1 cellular context compared by ENCODE assay signal in the genomic region with DNA sequence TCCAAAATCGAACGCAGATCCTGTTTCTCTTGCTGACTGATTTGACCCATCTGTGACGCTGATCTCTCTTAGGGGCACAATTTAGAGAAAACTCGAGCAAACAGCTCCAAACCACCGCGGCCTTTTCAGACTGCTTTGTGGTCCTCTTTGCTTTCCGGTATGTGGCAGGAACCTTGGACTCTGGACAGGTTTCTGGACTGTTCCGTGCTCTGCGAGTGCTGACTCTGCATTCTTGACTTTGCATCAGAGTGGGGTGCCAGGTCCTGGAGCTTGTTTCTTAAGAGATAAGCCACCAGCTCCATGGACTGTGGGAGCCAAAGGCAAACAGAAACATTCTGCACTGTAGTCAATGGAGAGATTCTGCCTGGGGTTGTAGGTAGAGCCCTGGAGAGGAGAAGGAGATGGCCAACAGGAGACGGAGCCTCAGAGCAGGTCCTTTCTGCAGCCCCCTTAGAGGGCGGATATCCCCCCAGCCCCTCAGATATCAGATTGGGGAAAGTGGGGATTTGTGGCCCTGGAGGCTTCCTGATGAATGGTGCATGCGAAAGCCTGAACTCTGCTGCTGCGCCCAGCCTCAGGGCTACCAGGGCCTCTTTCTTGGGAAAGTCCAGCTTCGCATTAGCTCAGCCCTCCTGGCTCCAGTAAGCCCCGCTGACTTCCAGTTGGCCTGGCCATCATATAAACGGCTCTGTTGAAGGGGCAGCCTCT.
TF ChIP-seq lines count a peak whose summit lies in the region.

No MANE protein-coding gene starts in this region.

TF ChIP-seq in HepG2, 621 proteins besides CTCF, POLR2A, EP300 and RAD21 (continued from another document and continues in another):
- no peak for TF ChIP-seq PBX2 (CRISPR knock-in tag; IDR thresholded peaks at IDR 0.05)
- TF ChIP-seq ZNF788 (CRISPR knock-in tag; IDR thresholded peaks at IDR 0.05; ENCODE audit: borderline replicate concordance), result peak; percentile 48; the same call in 1 of the 2 replicates
- no peak for TF ChIP-seq ZNF530 (CRISPR knock-in tag; IDR thresholded peaks at IDR 0.05; ENCODE audit: low read depth)
- TF ChIP-seq CREB1 (IDR thresholded peaks at IDR 0.05), result no peak
- no peak; the same call in 1 of the 2 replicates for TF ChIP-seq CREB1 (CRISPR knock-in tag; IDR thresholded peaks at IDR 0.05)
- TF ChIP-seq GLI4 (CRISPR knock-in tag; IDR thresholded peaks at IDR 0.05; ENCODE audit: borderline replicate concordance), result 0 out of 2 replicates have a peak, but pooled peaks have one; percentile 35
- peak; percentile 26; the same call in 1 of the 2 replicates for TF ChIP-seq ZNF747 (CRISPR knock-in tag; IDR thresholded peaks at IDR 0.05; ENCODE audit: borderline replicate concordance)
- peak; percentile 70 for TF ChIP-seq TCF7 (IDR thresholded peaks at IDR 0.05; ENCODE audit: low read depth)
- no peak for TF ChIP-seq LCORL (IDR thresholded peaks at IDR 0.05)
- TF ChIP-seq LCORL (CRISPR knock-in tag; IDR thresholded peaks at IDR 0.05), result peak; percentile 84
- no peak for TF ChIP-seq SOX6 (IDR thresholded peaks at IDR 0.05)
- peak; percentile 82 for TF ChIP-seq SOX6 (CRISPR knock-in tag; IDR thresholded peaks at IDR 0.05)
- TF ChIP-seq JDP2 (CRISPR knock-in tag; IDR thresholded peaks at IDR 0.05; ENCODE audit: borderline replicate concordance), result no peak
- no peak for TF ChIP-seq ZNF225 (CRISPR knock-in tag; IDR thresholded peaks at IDR 0.05)
- TF ChIP-seq ZNF790 (CRISPR knock-in tag; IDR thresholded peaks at IDR 0.05; ENCODE audit: borderline replicate concordance), result peak; percentile 72; the same call in 1 of the 2 replicates
- TF ChIP-seq, protein P1, sequence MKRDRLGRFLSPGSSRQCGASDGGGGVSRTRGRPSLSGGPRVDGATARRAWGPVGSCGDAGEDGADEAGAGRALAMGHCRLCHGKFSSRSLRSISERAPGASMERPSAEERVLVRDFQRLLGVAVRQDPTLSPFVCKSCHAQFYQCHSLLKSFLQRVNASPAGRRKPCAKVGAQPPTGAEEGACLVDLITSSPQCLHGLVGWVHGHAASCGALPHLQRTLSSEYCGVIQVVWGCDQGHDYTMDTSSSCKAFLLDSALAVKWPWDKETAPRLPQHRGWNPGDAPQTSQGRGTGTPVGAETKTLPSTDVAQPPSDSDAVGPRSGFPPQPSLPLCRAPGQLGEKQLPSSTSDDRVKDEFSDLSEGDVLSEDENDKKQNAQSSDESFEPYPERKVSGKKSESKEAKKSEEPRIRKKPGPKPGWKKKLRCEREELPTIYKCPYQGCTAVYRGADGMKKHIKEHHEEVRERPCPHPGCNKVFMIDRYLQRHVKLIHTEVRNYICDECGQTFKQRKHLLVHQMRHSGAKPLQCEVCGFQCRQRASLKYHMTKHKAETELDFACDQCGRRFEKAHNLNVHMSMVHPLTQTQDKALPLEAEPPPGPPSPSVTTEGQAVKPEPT (CRISPR knock-in tag; IDR thresholded peaks at IDR 0.05; ENCODE audit: low read depth), result no peak
- TF ChIP-seq KLF11 (CRISPR knock-in tag; IDR thresholded peaks at IDR 0.05), result peak; percentile 57; the same call in 1 of the 2 replicates
- TF ChIP-seq ZNF644 (CRISPR knock-in tag; IDR thresholded peaks at IDR 0.05; ENCODE audit: low read depth), result 0 out of 2 replicates have a peak, but pooled peaks have one; percentile 12
- 0 out of 2 replicates have a peak, but pooled peaks have one; percentile 49 for TF ChIP-seq ZNF230 (CRISPR knock-in tag; IDR thresholded peaks at IDR 0.05)
- no peak for TF ChIP-seq ZNF253 (CRISPR knock-in tag; IDR thresholded peaks at IDR 0.05; ENCODE audit: borderline replicate concordance)
- TF ChIP-seq WIZ (CRISPR knock-in tag; IDR thresholded peaks at IDR 0.05), result no peak
- peak; percentile 81; the same call in 1 of the 2 replicates for TF ChIP-seq TBX2 (CRISPR knock-in tag; IDR thresholded peaks at IDR 0.05; ENCODE audit: borderline replicate concordance)
- peak; percentile 40; the same call in 1 of the 2 replicates for TF ChIP-seq KAT7 (CRISPR knock-in tag; IDR thresholded peaks at IDR 0.05; ENCODE audit: borderline replicate concordance)
- TF ChIP-seq ARNTL (CRISPR knock-in tag; IDR thresholded peaks at IDR 0.05), result peak; percentile 73
- TF ChIP-seq ZNF317 (CRISPR knock-in tag; IDR thresholded peaks at IDR 0.05), result peak; percentile 25; the same call in 1 of the 2 replicates
- no peak for TF ChIP-seq ATF3 (CRISPR knock-in tag; IDR thresholded peaks at IDR 0.05)
- 0 out of 2 replicates have a peak, but pooled peaks have one; percentile 62 for TF ChIP-seq ZNF878 (CRISPR knock-in tag; IDR thresholded peaks at IDR 0.05)
- TF ChIP-seq ZNF773 (CRISPR knock-in tag; IDR thresholded peaks at IDR 0.05; ENCODE audit: borderline replicate concordance), result no peak
- TF ChIP-seq, protein P2, sequence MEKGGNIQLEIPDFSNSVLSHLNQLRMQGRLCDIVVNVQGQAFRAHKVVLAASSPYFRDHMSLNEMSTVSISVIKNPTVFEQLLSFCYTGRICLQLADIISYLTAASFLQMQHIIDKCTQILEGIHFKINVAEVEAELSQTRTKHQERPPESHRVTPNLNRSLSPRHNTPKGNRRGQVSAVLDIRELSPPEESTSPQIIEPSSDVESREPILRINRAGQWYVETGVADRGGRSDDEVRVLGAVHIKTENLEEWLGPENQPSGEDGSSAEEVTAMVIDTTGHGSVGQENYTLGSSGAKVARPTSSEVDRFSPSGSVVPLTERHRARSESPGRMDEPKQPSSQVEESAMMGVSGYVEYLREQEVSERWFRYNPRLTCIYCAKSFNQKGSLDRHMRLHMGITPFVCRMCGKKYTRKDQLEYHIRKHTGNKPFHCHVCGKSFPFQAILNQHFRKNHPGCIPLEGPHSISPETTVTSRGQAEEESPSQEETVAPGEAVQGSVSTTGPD (CRISPR knock-in tag; IDR thresholded peaks at IDR 0.05), result no peak
- 0 out of 2 replicates have a peak, but pooled peaks have one; percentile 26 for TF ChIP-seq HIVEP1 (CRISPR knock-in tag; IDR thresholded peaks at IDR 0.05)
- TF ChIP-seq GFI1 (CRISPR knock-in tag; IDR thresholded peaks at IDR 0.05; ENCODE audit: borderline replicate concordance), result peak; percentile 50; the same call in 1 of the 2 replicates
- TF ChIP-seq ZNF460 (CRISPR knock-in tag; IDR thresholded peaks at IDR 0.05; ENCODE audit: borderline replicate concordance), result no peak
- 0 out of 2 replicates have a peak, but pooled peaks have one; percentile 40 for TF ChIP-seq BRCA1 (CRISPR knock-in tag; IDR thresholded peaks at IDR 0.05)
- TF ChIP-seq, protein P3, sequence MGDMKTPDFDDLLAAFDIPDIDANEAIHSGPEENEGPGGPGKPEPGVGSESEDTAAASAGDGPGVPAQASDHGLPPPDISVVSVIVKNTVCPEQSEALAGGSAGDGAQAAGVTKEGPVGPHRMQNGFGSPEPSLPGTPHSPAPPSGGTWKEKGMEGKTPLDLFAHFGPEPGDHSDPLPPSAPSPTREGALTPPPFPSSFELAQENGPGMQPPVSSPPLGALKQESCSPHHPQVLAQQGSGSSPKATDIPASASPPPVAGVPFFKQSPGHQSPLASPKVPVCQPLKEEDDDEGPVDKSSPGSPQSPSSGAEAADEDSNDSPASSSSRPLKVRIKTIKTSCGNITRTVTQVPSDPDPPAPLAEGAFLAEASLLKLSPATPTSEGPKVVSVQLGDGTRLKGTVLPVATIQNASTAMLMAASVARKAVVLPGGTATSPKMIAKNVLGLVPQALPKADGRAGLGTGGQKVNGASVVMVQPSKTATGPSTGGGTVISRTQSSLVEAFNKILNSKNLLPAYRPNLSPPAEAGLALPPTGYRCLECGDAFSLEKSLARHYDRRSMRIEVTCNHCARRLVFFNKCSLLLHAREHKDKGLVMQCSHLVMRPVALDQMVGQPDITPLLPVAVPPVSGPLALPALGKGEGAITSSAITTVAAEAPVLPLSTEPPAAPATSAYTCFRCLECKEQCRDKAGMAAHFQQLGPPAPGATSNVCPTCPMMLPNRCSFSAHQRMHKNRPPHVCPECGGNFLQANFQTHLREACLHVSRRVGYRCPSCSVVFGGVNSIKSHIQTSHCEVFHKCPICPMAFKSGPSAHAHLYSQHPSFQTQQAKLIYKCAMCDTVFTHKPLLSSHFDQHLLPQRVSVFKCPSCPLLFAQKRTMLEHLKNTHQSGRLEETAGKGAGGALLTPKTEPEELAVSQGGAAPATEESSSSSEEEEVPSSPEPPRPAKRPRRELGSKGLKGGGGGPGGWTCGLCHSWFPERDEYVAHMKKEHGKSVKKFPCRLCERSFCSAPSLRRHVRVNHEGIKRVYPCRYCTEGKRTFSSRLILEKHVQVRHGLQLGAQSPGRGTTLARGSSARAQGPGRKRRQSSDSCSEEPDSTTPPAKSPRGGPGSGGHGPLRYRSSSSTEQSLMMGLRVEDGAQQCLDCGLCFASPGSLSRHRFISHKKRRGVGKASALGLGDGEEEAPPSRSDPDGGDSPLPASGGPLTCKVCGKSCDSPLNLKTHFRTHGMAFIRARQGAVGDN (CRISPR knock-in tag; IDR thresholded peaks at IDR 0.05), result peak; percentile 77
- TF ChIP-seq MYC (CRISPR knock-in tag; IDR thresholded peaks at IDR 0.05; ENCODE audit: borderline replicate concordance), result no peak
- TF ChIP-seq MEIS1 (CRISPR knock-in tag; IDR thresholded peaks at IDR 0.05; ENCODE audit: borderline replicate concordance), result peak; percentile 29; the same call in 1 of the 2 replicates
- TF ChIP-seq ZSCAN31 (CRISPR knock-in tag; IDR thresholded peaks at IDR 0.05; ENCODE audit: low read depth), result 0 out of 2 replicates have a peak, but pooled peaks have one; percentile 25
- TF ChIP-seq AKAP8 (CRISPR knock-in tag; IDR thresholded peaks at IDR 0.05), result peak; percentile 52; the same call in 1 of the 2 replicates
- TF ChIP-seq CBX5 (CRISPR knock-in tag; IDR thresholded peaks at IDR 0.05; ENCODE audit: borderline replicate concordance), result 0 out of 2 replicates have a peak, but pooled peaks have one; percentile 12
- no peak for TF ChIP-seq ZFP62 (CRISPR knock-in tag; IDR thresholded peaks at IDR 0.05)
- peak; percentile 79; the same call in 1 of the 2 replicates for TF ChIP-seq HOXA3 (CRISPR knock-in tag; IDR thresholded peaks at IDR 0.05)
- no peak for TF ChIP-seq RFX3 (CRISPR knock-in tag; IDR thresholded peaks at IDR 0.05)
- TF ChIP-seq MEIS2 (CRISPR knock-in tag; IDR thresholded peaks at IDR 0.05), result 0 out of 2 replicates have a peak, but pooled peaks have one; percentile 22
- TF ChIP-seq, protein P4, sequence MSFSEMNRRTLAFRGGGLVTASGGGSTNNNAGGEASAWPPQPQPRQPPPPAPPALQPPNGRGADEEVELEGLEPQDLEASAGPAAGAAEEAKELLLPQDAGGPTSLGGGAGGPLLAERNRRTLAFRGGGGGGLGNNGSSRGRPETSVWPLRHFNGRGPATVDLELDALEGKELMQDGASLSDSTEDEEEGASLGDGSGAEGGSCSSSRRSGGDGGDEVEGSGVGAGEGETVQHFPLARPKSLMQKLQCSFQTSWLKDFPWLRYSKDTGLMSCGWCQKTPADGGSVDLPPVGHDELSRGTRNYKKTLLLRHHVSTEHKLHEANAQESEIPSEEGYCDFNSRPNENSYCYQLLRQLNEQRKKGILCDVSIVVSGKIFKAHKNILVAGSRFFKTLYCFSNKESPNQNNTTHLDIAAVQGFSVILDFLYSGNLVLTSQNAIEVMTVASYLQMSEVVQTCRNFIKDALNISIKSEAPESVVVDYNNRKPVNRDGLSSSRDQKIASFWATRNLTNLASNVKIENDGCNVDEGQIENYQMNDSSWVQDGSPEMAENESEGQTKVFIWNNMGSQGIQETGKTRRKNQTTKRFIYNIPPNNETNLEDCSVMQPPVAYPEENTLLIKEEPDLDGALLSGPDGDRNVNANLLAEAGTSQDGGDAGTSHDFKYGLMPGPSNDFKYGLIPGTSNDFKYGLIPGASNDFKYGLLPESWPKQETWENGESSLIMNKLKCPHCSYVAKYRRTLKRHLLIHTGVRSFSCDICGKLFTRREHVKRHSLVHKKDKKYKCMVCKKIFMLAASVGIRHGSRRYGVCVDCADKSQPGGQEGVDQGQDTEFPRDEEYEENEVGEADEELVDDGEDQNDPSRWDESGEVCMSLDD (CRISPR knock-in tag; IDR thresholded peaks at IDR 0.05; ENCODE audit: borderline replicate concordance), result peak; percentile 59; the same call in 1 of the 2 replicates
- TF ChIP-seq FOXO1 (CRISPR knock-in tag; IDR thresholded peaks at IDR 0.05), result peak; percentile 71; the same call in 1 of the 2 replicates
- TF ChIP-seq RELA (CRISPR knock-in tag; IDR thresholded peaks at IDR 0.05), result no peak
- TF ChIP-seq ZMYM3 (CRISPR knock-in tag; IDR thresholded peaks at IDR 0.05), result peak; percentile 47; the same call in 1 of the 2 replicates
